In the genomic region with DNA sequence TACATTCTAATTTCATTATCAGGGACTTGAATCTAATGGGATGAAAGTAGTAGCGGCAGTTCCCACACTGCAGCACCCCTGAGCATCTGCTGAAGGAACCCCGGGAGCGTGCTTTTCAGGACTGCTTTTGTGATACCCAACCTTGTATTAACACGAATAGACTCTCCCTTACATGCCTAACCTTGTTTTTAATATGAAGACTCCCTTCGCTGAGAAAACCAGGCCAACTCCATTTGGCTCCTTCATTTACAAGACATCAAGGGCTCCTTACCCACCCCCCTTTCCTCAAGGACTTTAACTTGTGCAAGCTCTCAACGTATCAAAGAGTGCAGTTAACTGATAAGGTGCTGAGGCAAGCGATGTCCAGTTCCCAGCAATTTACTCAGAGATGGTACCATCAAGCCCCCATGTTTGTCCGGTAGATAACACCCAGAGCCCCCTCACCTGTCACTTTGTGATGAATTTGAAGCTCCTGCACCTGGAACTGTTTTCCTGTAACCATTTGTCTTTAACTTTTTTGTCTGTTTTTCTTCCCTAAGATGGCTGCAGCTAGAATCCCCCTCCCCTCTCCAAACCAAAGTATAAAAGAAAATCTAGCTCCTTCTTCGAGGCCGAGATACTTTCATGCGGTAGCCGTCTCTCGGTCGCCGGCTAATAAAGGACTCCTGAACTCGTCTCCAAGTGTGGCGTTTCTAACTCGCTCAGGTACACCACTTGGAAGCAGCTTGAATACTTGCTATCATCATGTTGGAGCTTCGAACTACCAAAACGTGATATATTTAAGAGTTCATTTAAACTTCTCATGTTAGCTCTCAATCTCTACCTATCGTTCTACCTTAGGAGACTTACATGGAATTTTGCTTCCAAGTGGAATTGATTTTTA, we compare ENCODE assay signal across 11 cellular contexts. TPM values are rescaled to one million over a fixed set of nuclear protein-coding genes. Genes with fewer than 3 reads are reported as not detected.
DNase-seq lines count a peak whose midpoint lies in the region; ATAC-seq and TF ChIP-seq lines count a peak whose summit lies in the region.
"Had no signal": no experiment of that assay in that cellular context is flagged by ENCODE, and none has a peak within 500 bp of the region (broad histone marks: within the 10 kb centered on the region; RNA-seq: fewer than 3 reads in every experiment).

No MANE protein-coding gene starts in this region.

- H3K36me3 ChIP-seq in CD4-positive, alpha-beta memory T cell (ENCODE audit: insufficient read depth, low read length): peaks cover 83% of the 10 kb centered on the region

- H3K27me3 Mint-ChIP-seq in CD4-positive, alpha-beta memory T cell: no peaks in the 10 kb centered on the region
- no peaks in the 10 kb centered on the region for H3K27me3 Mint-ChIP-seq in activated CD4-positive, alpha-beta memory T cell treated with anti-CD3 and anti-CD28 coated beads for 36 hours

- intact Hi-C loops in CD4-positive, alpha-beta memory T cell (cut with micrococcal nuclease): no loop called here
- intact Hi-C loops in activated CD4-positive, alpha-beta memory T cell treated with anti-CD3 and anti-CD28 coated beads for 36 hours (cut with micrococcal nuclease): no loop called here
- intact Hi-C loops in left ventricle myocardium superior (cut with micrococcal nuclease): no loop called here

- H3K4me3 ChIP-seq in CD4-positive, alpha-beta memory T cell (ENCODE audit: low read length in 2 of 2): no peak overlapping the region
- H3K4me3 ChIP-seq: gastroesophageal sphincter had no signal

- ATAC-seq in GM18505 (IDR thresholded peaks at IDR 0.05; ENCODE audit: unreplicated experiment) (no peak), left ventricle myocardium superior (no peak)
- ATAC-seq: gastroesophageal sphincter had no signal

- H3K9me3 Mint-ChIP-seq in CD4-positive, alpha-beta memory T cell: peaks cover 0 to 9% (median 0%) of the 10 kb centered on the region in 8 donors
- H3K9me3 Mint-ChIP-seq in activated CD4-positive, alpha-beta memory T cell treated with anti-CD3 and anti-CD28 coated beads for 36 hours: no peaks in the 10 kb centered on the region

- no peaks in the 10 kb centered on the region for H3K9me3 ChIP-seq in CD4-positive, alpha-beta memory T cell (ENCODE audit: control insufficient read depth in 1 of 2, low read length in 2 of 2)
- H3K9me3 ChIP-seq: gastroesophageal sphincter had no signal

- POLR2A ChIA-PET in CD4-positive, alpha-beta memory T cell (lab: Charles Lee; ENCODE audit: partially characterized antibody): interaction anchor here (0.8 to 17.2 kb wide), 4 partner anchors 7 to 62 kb away, joined by 3 to 313 read pairs (median 4); a partner anchor contains a TSS
- POLR2A ChIA-PET in activated CD4-positive, alpha-beta memory T cell treated with anti-CD3 and anti-CD28 coated beads for 36 hours (lab: Charles Lee): interaction anchor here (0.8 to 9.4 kb wide), 3 partner anchors 9 to 62 kb away, joined by 3 to 105 read pairs (median 4); a partner anchor contains a TSS

- H3K4me1 Mint-ChIP-seq in CD4-positive, alpha-beta memory T cell: peaks cover 51 to 86% (median 65%) of the 10 kb centered on the region in 4 donors
- H3K4me1 Mint-ChIP-seq in activated CD4-positive, alpha-beta memory T cell treated with anti-CD3 and anti-CD28 coated beads for 36 hours (ENCODE audit: low read depth): peaks cover 62% of the 10 kb centered on the region

- peaks cover 73% of the 10 kb centered on the region for H3K4me1 ChIP-seq in CD4-positive, alpha-beta memory T cell (ENCODE audit: insufficient read depth, low read length)

- CTCF ChIA-PET in CD4-positive, alpha-beta memory T cell (lab: Charles Lee; ENCODE audit: partially characterized antibody): interaction anchor here (0.6 to 8.9 kb wide), 3 partner anchors 9 to 151 kb away, joined by 3 to 63 read pairs (median 4); a partner anchor contains a TSS
- CTCF ChIA-PET in activated CD4-positive, alpha-beta memory T cell treated with anti-CD3 and anti-CD28 coated beads for 36 hours (lab: Charles Lee): interaction anchor here (2.4 kb wide), 1 partner anchor 10 kb away, joined by 13 read pairs; a partner anchor contains a TSS

- DNase-seq in CD4-positive, alpha-beta memory T cell: no peak
- no peak for DNase-seq in activated CD4-positive, alpha-beta memory T cell treated with anti-CD3 and anti-CD28 coated beads for 36 hours
- DNase-seq in mesenteric fat pad (ENCODE audit: low spot score): peak; percentile 33
- no peak for DNase-seq in iPS-NIHi11 (ENCODE audit: low spot score)
- no peak for DNase-seq in NCI-H446 treated with DMSO at 0.1 percent for 48 hours (lab: John Stamatoyannopoulos, UW)
- no peak for DNase-seq in left ventricle myocardium superior
- DNase-seq in NCI-H748 (lab: John Stamatoyannopoulos, UW; ENCODE audit: unreplicated experiment): no peak
- DNase-seq: NCI-H2107, SHP77 had no signal

- peak overlapping the region in 6 of 7 donors; percentile 29 to 100 (median 74) for H3K27ac Mint-ChIP-seq in CD4-positive, alpha-beta memory T cell
- H3K27ac Mint-ChIP-seq in activated CD4-positive, alpha-beta memory T cell treated with anti-CD3 and anti-CD28 coated beads for 36 hours: peak overlapping the region; percentile 4

- no peak overlapping the region for H3K27ac ChIP-seq in CD4-positive, alpha-beta memory T cell (ENCODE audit: low read depth, low read length)

- H3K36me3 Mint-ChIP-seq in CD4-positive, alpha-beta memory T cell: peaks cover 75 to 87% of the 10 kb centered on the region in 2 donors
- H3K36me3 Mint-ChIP-seq in activated CD4-positive, alpha-beta memory T cell treated with anti-CD3 and anti-CD28 coated beads for 36 hours: peaks cover 72% of the 10 kb centered on the region

- peak; percentile 14 for TF ChIP-seq POLR2A in GM18505 (IDR thresholded peaks at IDR 0.05; ENCODE audit: borderline replicate concordance, extremely low read depth, insufficient read depth, insufficient read length)

- peak overlapping the region in 3 of 8 donors; percentile 9 to 37 (median 18) for H3K4me3 Mint-ChIP-seq in CD4-positive, alpha-beta memory T cell
- H3K4me3 Mint-ChIP-seq in activated CD4-positive, alpha-beta memory T cell treated with anti-CD3 and anti-CD28 coated beads for 36 hours: no peak overlapping the region

- H3K27me3 ChIP-seq in CD4-positive, alpha-beta memory T cell (ENCODE audit: insufficient read depth, low read length): no peaks in the 10 kb centered on the region
- H3K27me3 ChIP-seq: gastroesophageal sphincter had no signal

RNA-seq across cellular contexts. Expression of a gene that starts 10.7 kb away (rescaled TPM):
- total RNA-seq in CD4-positive, alpha-beta memory T cell: 1,000 to 10,000 TPM; 1,611 to 1,625 TPM
- 100 to 1,000 TPM in 1 of 2 donors, 10 to 100 TPM in 1; 46.5 to 116 TPM for polyA plus RNA-seq in CD4-positive, alpha-beta memory T cell
- total RNA-seq in activated CD4-positive, alpha-beta memory T cell treated with anti-CD3 and anti-CD28 coated beads for 36 hours: 100 to 1,000 TPM; 604 to 611 TPM
- total RNA-seq in mesenteric fat pad (429 TPM), left ventricle myocardium superior (230 TPM)
